8 cellular contexts compared by ENCODE assay signal in the genomic region with DNA sequence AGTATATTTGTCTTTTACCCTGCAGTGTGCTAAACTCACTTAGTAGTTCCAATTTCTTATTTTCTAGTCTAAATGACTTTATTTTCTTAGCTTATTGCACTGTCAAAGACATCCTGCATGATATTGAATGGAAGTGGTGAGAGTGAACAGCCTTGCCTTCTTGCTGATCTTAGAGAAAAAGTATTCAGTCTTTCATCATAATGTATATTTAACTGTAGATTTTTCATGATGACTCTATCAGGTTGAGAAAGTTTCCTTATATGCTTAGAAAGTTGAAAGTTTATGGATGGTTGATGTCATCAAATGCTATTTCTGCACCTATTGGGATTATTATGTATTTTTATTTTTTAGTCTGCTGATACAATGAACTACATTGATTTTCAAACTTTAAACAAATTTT. TPM values are rescaled to one million over a fixed set of nuclear protein-coding genes. Genes with fewer than 3 reads are reported as not detected.
"Had no signal": no experiment of that assay in that cellular context is flagged by ENCODE, and none has a peak within 500 bp of the region (broad histone marks: within the 10 kb centered on the region; RNA-seq: fewer than 3 reads in every experiment).

No MANE protein-coding gene starts in this region.

- H3K4me1 Mint-ChIP-seq: GM23338, H9 had no signal

- H3K9me3 Mint-ChIP-seq: GM23338, H9, HFFc6 had no signal

- H3K4me2 ChIP-seq: GM23338 had no signal

- H3K27ac ChIP-seq: HL-60 had no signal

- ATAC-seq: GM23338, HCT116, HepG2, K562 had no signal

- H3K27ac Mint-ChIP-seq: GM23338, H9, HFFc6 had no signal

- H3K4me3 ChIP-seq: GM23338, K562 had no signal

- H3K4me3 Mint-ChIP-seq: GM23338, H9, HFFc6 had no signal

- H2AFZ ChIP-seq: GM23338 had no signal

- DNase-seq: H9, HFFc6 had no signal

RNA-seq across cellular contexts. Expression of gene COL3A1, which starts 21.3 kb away (rescaled TPM):
- total RNA-seq: H9, HT1080 had no signal
- polyA plus RNA-seq: HepG2 had no signal
